Comparison of ENCODE assay signal across 24 cellular contexts in genomic region chr3:123533554-123534159, GRCh38. TPM values are rescaled to one million over a fixed set of nuclear protein-coding genes. Genes with fewer than 3 reads are reported as not detected.
DNase-seq lines count a peak whose midpoint lies in the region; ATAC-seq and TF ChIP-seq lines count a peak whose summit lies in the region.
"Had no signal": no experiment of that assay in that cellular context is flagged by ENCODE, and none has a peak within 500 bp of the region (broad histone marks: within the 10 kb centered on the region; RNA-seq: fewer than 3 reads in every experiment).

No MANE protein-coding gene starts in this region.

- H3K9me2 ChIP-seq in MM.1S (replicated peaks; ENCODE audit: insufficient read depth, low read length) (no peaks in the 10 kb centered on the region), PC-9 (ENCODE audit: insufficient read depth) (no peaks in the 10 kb centered on the region)
- H3K9me2 ChIP-seq: SK-N-SH had no signal

- H3F3A ChIP-seq in MM.1S (ENCODE audit: insufficient read depth, low read length): no peaks in the 10 kb centered on the region
- no peaks in the 10 kb centered on the region for H3F3A ChIP-seq in PC-9 (ENCODE audit: insufficient read depth, low read depth)

- H3K9ac ChIP-seq in MM.1S (ENCODE audit: low read length): no peak overlapping the region
- H3K9ac ChIP-seq: SK-N-SH had no signal

- peak overlapping the region; percentile 24; the same call in 1 of the 2 replicates for H3K27ac ChIP-seq in MM.1S (ENCODE audit: low read length)
- H3K27ac ChIP-seq in PC-9: no peak overlapping the region
- H3K27ac ChIP-seq: Peyer's patch had no signal

- no peak overlapping the region for H3K4me3 Mint-ChIP-seq in activated CD4-positive, alpha-beta memory T cell treated with anti-CD3 and anti-CD28 coated beads, Interleukin-2, amount 10 ng/mL, durations not matched to agents 7 days and 5 days
- no peak overlapping the region for H3K4me3 Mint-ChIP-seq in Calu3 (ENCODE audit: low read depth, unreplicated experiment)
- H3K4me3 Mint-ChIP-seq: CD4-positive, alpha-beta memory T cell had no signal

- no peaks in the 10 kb centered on the region for H3K27me3 ChIP-seq in MM.1S (replicated peaks; ENCODE audit: insufficient read depth, low read length)
- no peaks in the 10 kb centered on the region for H3K27me3 ChIP-seq in PC-9 (ENCODE audit: insufficient read depth, low read depth)
- H3K27me3 ChIP-seq: Peyer's patch had no signal

- H3K79me2 ChIP-seq in MM.1S (ENCODE audit: low read length): peaks cover 4% of the 10 kb centered on the region; the same call in 1 of the 2 replicates
- peaks cover 16% of the 10 kb centered on the region for H3K79me2 ChIP-seq in PC-9 (ENCODE audit: low read depth)

- no peaks in the 10 kb centered on the region for H3K36me3 Mint-ChIP-seq in activated CD4-positive, alpha-beta memory T cell treated with anti-CD3 and anti-CD28 coated beads, Interleukin-2, amount 10 ng/mL, durations not matched to agents 7 days and 5 days (ENCODE audit: low read depth)
- no peaks in the 10 kb centered on the region for H3K36me3 Mint-ChIP-seq in Calu3 (ENCODE audit: insufficient read depth, unreplicated experiment)

- H4K20me1 ChIP-seq in MM.1S (ENCODE audit: insufficient read depth, low read length): no peaks in the 10 kb centered on the region
- peaks cover 24% of the 10 kb centered on the region for H4K20me1 ChIP-seq in PC-9 (ENCODE audit: insufficient read depth)

- H3K4me3 ChIP-seq in MM.1S (ENCODE audit: low read length): no peak overlapping the region
- H3K4me3 ChIP-seq in PC-9: no peak overlapping the region
- H3K4me3 ChIP-seq: HAP-1, Peyer's patch had no signal

- no peak overlapping the region for H3K27ac Mint-ChIP-seq in activated CD4-positive, alpha-beta memory T cell treated with anti-CD3 and anti-CD28 coated beads, Interleukin-2, amount 10 ng/mL, durations not matched to agents 7 days and 5 days
- no peak overlapping the region for H3K27ac Mint-ChIP-seq in Calu3 (ENCODE audit: unreplicated experiment)
- H3K27ac Mint-ChIP-seq: CD4-positive, alpha-beta memory T cell had no signal

- H3K4me1 ChIP-seq in MM.1S (ENCODE audit: low read length): peaks cover 28% of the 10 kb centered on the region
- H3K4me1 ChIP-seq in PC-9 (replicated peaks; ENCODE audit: insufficient read depth): no peaks in the 10 kb centered on the region
- H3K4me1 ChIP-seq: HAP-1, Peyer's patch had no signal

- TF ChIP-seq CTCF in MM.1S (IDR thresholded peaks at IDR 0.05; ENCODE audit: low read length): no peak
- no peak for TF ChIP-seq CTCF in PC-9 (conservative IDR thresholded peaks at IDR 0.05)
- no peak for TF ChIP-seq CTCF in Calu3 (IDR thresholded peaks at IDR 0.05; ENCODE audit: unreplicated experiment)

- H3K9me3 ChIP-seq in MM.1S (replicated peaks; ENCODE audit: insufficient read depth, low read length): no peaks in the 10 kb centered on the region
- H3K9me3 ChIP-seq in PC-9 (ENCODE audit: insufficient read depth, low read depth): no peaks in the 10 kb centered on the region
- H3K9me3 ChIP-seq: HAP-1, Peyer's patch, SK-N-SH had no signal

- no peaks in the 10 kb centered on the region for H3K36me3 ChIP-seq in MM.1S (replicated peaks; ENCODE audit: insufficient read depth, low read length)
- H3K36me3 ChIP-seq in PC-9 (ENCODE audit: low read depth): no peaks in the 10 kb centered on the region
- H3K36me3 ChIP-seq: HAP-1, Peyer's patch had no signal

- no peaks in the 10 kb centered on the region for H3K9me3 Mint-ChIP-seq in activated CD4-positive, alpha-beta memory T cell treated with anti-CD3 and anti-CD28 coated beads, Interleukin-2, amount 10 ng/mL, durations not matched to agents 7 days and 5 days
- no peaks in the 10 kb centered on the region for H3K9me3 Mint-ChIP-seq in Calu3 (ENCODE audit: low read depth, unreplicated experiment)
- H3K9me3 Mint-ChIP-seq: CD4-positive, alpha-beta memory T cell had no signal

- POLR2A ChIA-PET in PC-9 (lab: Charles Lee; ENCODE audit: unreplicated experiment): no interaction called here
- POLR2A ChIA-PET in activated CD4-positive, alpha-beta memory T cell treated with anti-CD3 and anti-CD28 coated beads, Interleukin-2, amount 10 ng/mL, durations not matched to agents 7 days and 5 days (lab: Charles Lee): no interaction called here

- intact Hi-C loops in left colon (cut with DNase I, micrococcal nuclease): no loop called here
- intact Hi-C loops in PC-9 (cut with micrococcal nuclease; ENCODE audit: unreplicated experiment): no loop called here
- intact Hi-C loops in Calu3 (cut with micrococcal nuclease; ENCODE audit: unreplicated experiment): no loop called here

- no peak overlapping the region for H2AFZ ChIP-seq in MM.1S (ENCODE audit: low read length)
- no peak overlapping the region for H2AFZ ChIP-seq in PC-9

- CTCF ChIA-PET in PC-9 (lab: Charles Lee) (no interaction called here), Calu3 (lab: Charles Lee) (no interaction called here)
- CTCF ChIA-PET in activated CD4-positive, alpha-beta memory T cell treated with anti-CD3 and anti-CD28 coated beads, Interleukin-2, amount 10 ng/mL, durations not matched to agents 7 days and 5 days (lab: Charles Lee): interaction anchor here (2.1 kb wide), 1 partner anchor 28 kb away, joined by 5 read pairs; no protein-coding TSS in a partner anchor

- peak; percentile 8 for ATAC-seq in left colon

- DNase-seq in MM.1S: no peak
- peak; percentile 21 for DNase-seq in amniotic epithelial cell (ENCODE audit: low read depth)
- DNase-seq in left colon: no peak
- DNase-seq in PC-9: no peak
- DNase-seq in activated CD4-positive, alpha-beta memory T cell treated with anti-CD3 and anti-CD28 coated beads, Interleukin-2, amount 10 ng/mL, durations not matched to agents 7 days and 5 days: no peak
- DNase-seq in activated CD4-positive, alpha-beta T cell treated with anti-CD3 and anti-CD28 coated beads, Interleukin-2, amount 50 U/mL, for 1 hour: no peak
- DNase-seq in Calu3: no peak
- DNase-seq: C1 segment of cervical spinal cord; CD4-positive, alpha-beta memory T cell; COR-L47; DMS79; GF-D8; GOT3; NCI-H1092 treated with DMSO at 0.1 percent for 48 hours; NCI-H1436; NCI-H187; NCI-H2081 treated with DMSO at 0.1 percent for 48 hours; NCI-H2171; NCI-H226; NCI-H510A; NCI-H69; Peyer's patch; SK-N-SH had no signal

- no TSS peak for BruUV-seq in PC-9 (replicated peaks; lab: Mats Ljungman, UMichigan)
- no TSS peak for BruUV-seq in Calu3 (replicated peaks; lab: Mats Ljungman, UMichigan)

- H3K27me3 Mint-ChIP-seq in activated CD4-positive, alpha-beta memory T cell treated with anti-CD3 and anti-CD28 coated beads, Interleukin-2, amount 10 ng/mL, durations not matched to agents 7 days and 5 days: no peaks in the 10 kb centered on the region
- H3K27me3 Mint-ChIP-seq in Calu3 (ENCODE audit: unreplicated experiment): no peaks in the 10 kb centered on the region
- H3K27me3 Mint-ChIP-seq: CD4-positive, alpha-beta memory T cell had no signal

- H3K4me2 ChIP-seq in MM.1S (ENCODE audit: low read depth, low read length) (no peak overlapping the region), PC-9 (no peak overlapping the region)
- H3K4me2 ChIP-seq: SK-N-SH had no signal

- peaks cover 8% of the 10 kb centered on the region for H3K4me1 Mint-ChIP-seq in activated CD4-positive, alpha-beta memory T cell treated with anti-CD3 and anti-CD28 coated beads, Interleukin-2, amount 10 ng/mL, durations not matched to agents 7 days and 5 days
- peaks cover 9% of the 10 kb centered on the region for H3K4me1 Mint-ChIP-seq in Calu3 (ENCODE audit: low read depth, unreplicated experiment)

RNA-seq across cellular contexts. Expression of gene HACD2, which starts 51.2 kb away (rescaled TPM):
- 10 to 100 TPM; 60.8 to 63.5 TPM for total RNA-seq in left colon
- total RNA-seq in PC-9 (2021): 38.4 and 53.3 TPM in 2 replicates
- total RNA-seq in activated CD4-positive, alpha-beta memory T cell treated with anti-CD3 and anti-CD28 coated beads, Interleukin-2, amount 10 ng/mL, durations not matched to agents 7 days and 5 days: 10 to 100 TPM; 21.0 to 23.2 TPM
- total RNA-seq in Calu3 (2022): 55.4 and 69.0 TPM in 2 replicates
